ENCODE assay signal across 9 cellular contexts in the genomic region with DNA sequence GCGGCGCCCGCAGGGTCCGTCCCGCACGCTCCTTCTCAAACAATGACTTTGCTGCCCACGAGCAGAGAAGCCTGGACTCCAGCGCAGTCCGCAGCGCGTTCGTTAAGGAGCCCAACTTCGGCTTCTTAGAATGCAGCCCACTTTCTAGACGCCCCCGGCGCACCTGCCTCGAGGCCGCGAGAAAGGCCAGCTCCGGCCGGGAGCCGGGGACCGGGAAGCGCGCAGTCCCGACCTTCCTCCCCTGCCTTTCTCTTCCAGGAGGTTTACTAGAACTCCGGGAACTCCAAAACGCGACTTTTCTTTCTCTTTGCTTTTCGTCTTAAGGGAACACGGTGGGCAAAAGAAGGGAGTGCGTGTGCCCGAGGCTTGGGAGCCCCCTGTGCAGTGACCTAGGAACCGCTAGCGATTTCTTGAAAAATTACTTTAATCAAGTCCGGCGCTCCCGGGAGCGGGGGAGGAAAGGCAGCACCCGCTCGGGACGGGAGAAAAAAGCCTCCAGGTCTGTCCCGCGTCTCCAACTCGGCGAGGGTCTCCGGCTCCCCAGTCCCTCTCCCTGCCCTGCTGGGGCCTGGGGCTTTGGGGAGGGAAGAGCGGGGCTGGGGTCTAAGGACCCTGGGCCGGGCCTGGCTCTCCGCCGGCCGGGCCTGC. TPM values are rescaled to one million over a fixed set of nuclear protein-coding genes. Genes with fewer than 3 reads are reported as not detected.
DNase-seq lines count a peak whose midpoint lies in the region; FAIRE-seq and TF ChIP-seq lines count a peak whose summit lies in the region.
"Had no signal": no experiment of that assay in that cellular context is flagged by ENCODE, and none has a peak within 500 bp of the region (broad histone marks: within the 10 kb centered on the region; RNA-seq: fewer than 3 reads in every experiment).

No MANE protein-coding gene starts in this region.

- WGBS in transverse colon (ENCODE audit: low coverage in 1 of 2), 2 donors, result 1% methylated on average over 49 of the region's 52 CpGs; no CpG with 5 or more reads in 1 of the 2 donors

- H3K4me1 ChIP-seq in cardiac muscle cell (ENCODE audit: low read depth) (peaks cover 9% of the 10 kb centered on the region), right atrium auricular region (peaks cover 0 to 37% of the 10 kb centered on the region in 2 donors), transverse colon (peaks cover 0 to 53% (median 19%) of the 10 kb centered on the region in 4 donors)

- H3K4me1 Mint-ChIP-seq in activated T-helper 1 cell treated with anti-CD3 and anti-CD28 coated beads, Interleukin-12 subunit alpha, Interleukin-12 subunit beta, Interleukin-2, Interleukin-4 antibody, amounts not matched to agents 30 ng/mL and 10 ng/mL and 1 ng/mL, durations not matched to agents 14 hours and 24 hours and 36 hours (ENCODE audit: low read depth), result peaks cover 23% of the 10 kb centered on the region

- H3K27ac ChIP-seq in cardiac muscle cell (no peak overlapping the region), right atrium auricular region (no peak overlapping the region), transverse colon (peak overlapping the region; percentile 72 to 93 (median 87))

- H3K4me3 ChIP-seq in cardiac muscle cell (peak overlapping the region; percentile 19), right atrium auricular region (peak overlapping the region in 1 of 2 donors; percentile 35), transverse colon (peak overlapping the region; percentile 18 to 69 (median 48))

- no peak for TF ChIP-seq POLR2A in transverse colon (IDR thresholded peaks at IDR 0.05)

- TF ChIP-seq EP300 in transverse colon (IDR thresholded peaks at IDR 0.05; ENCODE audit: low read depth), result no peak

- peak in 1 of 2 donors; percentile 46 for DNase-seq in cardiac muscle cell (ENCODE audit: low read depth in 1 of 2, low spot score in 1 of 2)
- no peak for DNase-seq in right atrium auricular region (ENCODE audit: low spot score)
- DNase-seq in activated T-helper 1 cell treated with anti-CD3 and anti-CD28 coated beads, Interleukin-12 subunit alpha, Interleukin-12 subunit beta, Interleukin-2, Interleukin-4 antibody, amounts not matched to agents 30 ng/mL and 10 ng/mL and 1 ng/mL, durations not matched to agents 14 hours and 24 hours and 36 hours (ENCODE audit: low spot score), result no peak
- DNase-seq in kidney tubule cell (ENCODE audit: low spot score), result peak; percentile 51
- DNase-seq in transverse colon, result no peak
- no peak for DNase-seq in hypothalamus (lab: John Stamatoyannopoulos, UW)
- no peak for DNase-seq in inferior parietal cortex (ENCODE audit: extremely low spot score)
- no peak for DNase-seq in D721Med (ENCODE audit: insufficient read length, low spot score)

- peak overlapping the region; percentile 76 for H3K4me3 Mint-ChIP-seq in activated T-helper 1 cell treated with anti-CD3 and anti-CD28 coated beads, Interleukin-12 subunit alpha, Interleukin-12 subunit beta, Interleukin-2, Interleukin-4 antibody, amounts not matched to agents 30 ng/mL and 10 ng/mL and 1 ng/mL, durations not matched to agents 14 hours and 24 hours and 36 hours

- H3K27me3 ChIP-seq in cardiac muscle cell (peaks cover 97% of the 10 kb centered on the region), right atrium auricular region (peaks cover 37 to 70% of the 10 kb centered on the region in 2 donors), transverse colon (peaks cover 99% of the 10 kb centered on the region)

- no peak for FAIRE-seq in D721Med (lab: Jason Lieb, UNC)
- FAIRE-seq: GM18507 had no signal

- no peaks in the 10 kb centered on the region for H3K36me3 ChIP-seq in cardiac muscle cell
- no peaks in the 10 kb centered on the region for H3K36me3 ChIP-seq in right atrium auricular region
- no peaks in the 10 kb centered on the region for H3K36me3 ChIP-seq in transverse colon

- peaks cover 3% of the 10 kb centered on the region for H3K36me3 Mint-ChIP-seq in activated T-helper 1 cell treated with anti-CD3 and anti-CD28 coated beads, Interleukin-12 subunit alpha, Interleukin-12 subunit beta, Interleukin-2, Interleukin-4 antibody, amounts not matched to agents 30 ng/mL and 10 ng/mL and 1 ng/mL, durations not matched to agents 14 hours and 24 hours and 36 hours (ENCODE audit: low read depth)

- in situ Hi-C loops in transverse colon (cut with MboI; ENCODE audit: low pct_ligation_motif_present in 1 of 4, low pct_unique_long_range_greater_than_20kb in 1 of 4, low sequenced_read_pairs in 3 of 4), result no loop called here

- no peaks in the 10 kb centered on the region for H3K9me3 Mint-ChIP-seq in activated T-helper 1 cell treated with anti-CD3 and anti-CD28 coated beads, Interleukin-12 subunit alpha, Interleukin-12 subunit beta, Interleukin-2, Interleukin-4 antibody, amounts not matched to agents 30 ng/mL and 10 ng/mL and 1 ng/mL, durations not matched to agents 14 hours and 24 hours and 36 hours

- H3K27ac Mint-ChIP-seq in activated T-helper 1 cell treated with anti-CD3 and anti-CD28 coated beads, Interleukin-12 subunit alpha, Interleukin-12 subunit beta, Interleukin-2, Interleukin-4 antibody, amounts not matched to agents 30 ng/mL and 10 ng/mL and 1 ng/mL, durations not matched to agents 14 hours and 24 hours and 36 hours, result peak overlapping the region; percentile 31

- TF ChIP-seq CTCF in cardiac muscle cell (IDR thresholded peaks at IDR 0.05; ENCODE audit: low read depth, low read length) (no peak), right atrium auricular region (IDR thresholded peaks at IDR 0.05) (no peak), transverse colon (IDR thresholded peaks at IDR 0.05) (no peak), D721Med (IDR thresholded peaks at IDR 0.05; ENCODE audit: insufficient read depth, missing control alignments) (no peak)

- H3K27me3 Mint-ChIP-seq in activated T-helper 1 cell treated with anti-CD3 and anti-CD28 coated beads, Interleukin-12 subunit alpha, Interleukin-12 subunit beta, Interleukin-2, Interleukin-4 antibody, amounts not matched to agents 30 ng/mL and 10 ng/mL and 1 ng/mL, durations not matched to agents 14 hours and 24 hours and 36 hours (ENCODE audit: insufficient read depth), result peaks cover 72% of the 10 kb centered on the region

- H3K9me3 ChIP-seq in cardiac muscle cell (ENCODE audit: low read depth) (no peaks in the 10 kb centered on the region), right atrium auricular region (no peaks in the 10 kb centered on the region), transverse colon (no peaks in the 10 kb centered on the region)

- intact Hi-C loops in activated T-helper 1 cell treated with anti-CD3 and anti-CD28 coated beads, Interleukin-12 subunit alpha, Interleukin-12 subunit beta, Interleukin-2, Interleukin-4 antibody, amounts not matched to agents 30 ng/mL and 10 ng/mL and 1 ng/mL, durations not matched to agents 14 hours and 24 hours and 36 hours (cut with micrococcal nuclease), result loop anchor here (5.0 to 10.0 kb wide), 3 partner anchors 45 to 833 kb away; partner anchors contain the start of gene LHX1
- intact Hi-C loops in transverse colon (cut with DNase I; ENCODE audit: low total_unique reads), result no loop called here

RNA-seq across cellular contexts. Expression of gene HNF1B, which starts 2.6 kb away (rescaled TPM):
- total RNA-seq in cardiac muscle cell, result not detected in 2 replicates
- polyA plus RNA-seq in cardiac muscle cell, result not detected in 2 replicates
- total RNA-seq in right atrium auricular region, result not detected
- total RNA-seq in activated T-helper 1 cell treated with anti-CD3 and anti-CD28 coated beads, Interleukin-12 subunit alpha, Interleukin-12 subunit beta, Interleukin-2, Interleukin-4 antibody, amounts not matched to agents 30 ng/mL and 10 ng/mL and 1 ng/mL, durations not matched to agents 14 hours and 24 hours and 36 hours, result 3.2 and 3.6 TPM in 2 replicates
- total RNA-seq in transverse colon, result 10 to 100 TPM; 22.7 to 35.2 (median 24.9) TPM

Comparison
In these comparisons a context has a peak if more than half of its experiments do, and no peak if none do; other contexts are left out.
1. H3K27ac ChIP-seq: peak in transverse colon (4 of 4); none in cardiac muscle cell (single experiment) and right atrium auricular region (0 of 2).